35 cellular contexts compared by ENCODE assay signal in genomic region chrX:139724626-139725025, GRCh38. TPM values are rescaled to one million over a fixed set of nuclear protein-coding genes. Genes with fewer than 3 reads are reported as not detected.
"Had no signal": no experiment of that assay in that cellular context is flagged by ENCODE, and none has a peak within 500 bp of the region (broad histone marks: within the 10 kb centered on the region; RNA-seq: fewer than 3 reads in every experiment).

No MANE protein-coding gene starts in this region.

- H3K4me1 ChIP-seq: esophagus squamous epithelium, gastrocnemius medialis, heart left ventricle, left lung, parathyroid adenoma, right atrium auricular region, suprapubic skin, transverse colon, upper lobe of right lung, uterus had no signal

- H3K4me1 Mint-ChIP-seq: mesothelial cell of epicardium had no signal

- H2AFZ ChIP-seq: hepatocyte, parathyroid adenoma had no signal

- H3K79me2 ChIP-seq: hepatocyte, parathyroid adenoma had no signal

- H3K9me3 Mint-ChIP-seq: natural killer cell treated with Interleukin-12 subunit alpha and Interleukin-12 subunit beta and Interleukin-15 and Interleukin-18, amount 100 ng/mL, for 72 hours; stimulated activated naive CD8-positive, alpha-beta T cell treated with anti-CD3 and anti-CD28 coated beads, Interleukin-15, amount 100 ng/mL, for 72 hours had no signal

- H3K27me3 ChIP-seq: esophagus squamous epithelium, gastrocnemius medialis, heart left ventricle, hepatocyte, left lung, right atrium auricular region, suprapubic skin, transverse colon, upper lobe of right lung, uterus had no signal

- H3K36me3 Mint-ChIP-seq: mesothelial cell of epicardium; natural killer cell treated with Interleukin-12 subunit alpha and Interleukin-12 subunit beta and Interleukin-15 and Interleukin-18, amount 100 ng/mL, for 72 hours had no signal

- H3K27ac Mint-ChIP-seq: mesothelial cell of epicardium; progenitor cell of endocrine pancreas; stimulated activated naive CD8-positive, alpha-beta T cell treated with anti-CD3 and anti-CD28 coated beads, Interleukin-15, amount 100 ng/mL, for 72 hours had no signal

- ATAC-seq: gastrocnemius medialis; heart left ventricle; left cardiac atrium; left lung; mucosa of descending colon; sciatic nerve; stimulated activated naive CD8-positive, alpha-beta T cell treated with anti-CD3 and anti-CD28 coated beads, Interleukin-15, amount 100 ng/mL, for 72 hours; upper lobe of right lung had no signal

- H3K27me3 Mint-ChIP-seq: naive B cell; natural killer cell treated with Interleukin-12 subunit alpha and Interleukin-12 subunit beta and Interleukin-15 and Interleukin-18, amount 100 ng/mL, for 72 hours; progenitor cell of endocrine pancreas; stimulated activated naive CD8-positive, alpha-beta T cell treated with anti-CD3 and anti-CD28 coated beads, Interleukin-15, amount 100 ng/mL, for 72 hours had no signal

- H3K9me3 ChIP-seq: esophagus squamous epithelium, gastrocnemius medialis, heart left ventricle, left lung, mucosa of descending colon, right atrium auricular region, suprapubic skin, transverse colon, upper lobe of right lung, uterus had no signal

- H3K36me3 ChIP-seq: esophagus squamous epithelium, gastrocnemius medialis, left lung, right atrium auricular region, suprapubic skin, transverse colon, upper lobe of right lung, uterus had no signal

- H3K4me3 Mint-ChIP-seq: mesothelial cell of epicardium; naive B cell; natural killer cell treated with Interleukin-12 subunit alpha and Interleukin-12 subunit beta and Interleukin-15 and Interleukin-18, amount 100 ng/mL, for 72 hours; neural crest cell; stimulated activated naive CD8-positive, alpha-beta T cell treated with anti-CD3 and anti-CD28 coated beads, Interleukin-15, amount 100 ng/mL, for 72 hours had no signal

- H3K9ac ChIP-seq: parathyroid adenoma had no signal

- H3K4me2 ChIP-seq: hepatocyte, smooth muscle cell had no signal

- H3K4me3 ChIP-seq: coronary artery, esophagus squamous epithelium, gastrocnemius medialis, heart left ventricle, hepatocyte, left lung, mucosa of descending colon, right atrium auricular region, smooth muscle cell, suprapubic skin, transverse colon, upper lobe of right lung, uterus had no signal

- DNase-seq: dermis blood vessel endothelial cell; effector memory CD4-positive, alpha-beta T cell; erythroblast; esophagus squamous epithelium; foreskin fibroblast; gastrocnemius medialis; heart left ventricle; left cardiac atrium; left lung; mesenchymal stem cell; mucosa of descending colon; naive B cell; stimulated activated CD4-positive, alpha-beta T cell treated with anti-CD3 and anti-CD28 coated beads, Interleukin-12 subunit alpha, Interleukin-12 subunit beta, amount 100 ng/mL, for 4 hours; stimulated activated CD4-positive, alpha-beta T cell treated with anti-CD3 and anti-CD28 coated beads, Interleukin-1b, Interleukin-23, amount 100 ng/mL, for 48 hours; stimulated activated CD4-positive, alpha-beta T cell treated with anti-CD3 and anti-CD28 coated beads, Interleukin-4, amount 100 ng/mL, for 1 hour; stimulated activated CD8-positive, alpha-beta memory T cell treated with anti-CD3 and anti-CD28 coated beads, Interleukin-4, amount 100 ng/mL, for 48 hours; stimulated activated naive CD4-positive, alpha-beta T cell; stimulated activated naive CD8-positive, alpha-beta T cell treated with anti-CD3 and anti-CD28 coated beads, Interleukin-15, amount 100 ng/mL, for 72 hours; transverse colon; upper lobe of right lung; uterus had no signal

- H3K27ac ChIP-seq: coronary artery, esophagus squamous epithelium, gastrocnemius medialis, heart left ventricle, hepatocyte, left lung, parathyroid adenoma, right atrium auricular region, suprapubic skin, transverse colon, upper lobe of right lung, uterus had no signal

RNA-seq across cellular contexts. Expression of gene MCF2, which starts 16.7 kb away (rescaled TPM):
- total RNA-seq: dermis blood vessel endothelial cell, gastrocnemius medialis, kidney epithelial cell, lung microvascular endothelial cell, mesothelial cell of epicardium, osteoblast, progenitor cell of endocrine pancreas, transverse colon, upper lobe of right lung had no signal
